In the genomic region with DNA sequence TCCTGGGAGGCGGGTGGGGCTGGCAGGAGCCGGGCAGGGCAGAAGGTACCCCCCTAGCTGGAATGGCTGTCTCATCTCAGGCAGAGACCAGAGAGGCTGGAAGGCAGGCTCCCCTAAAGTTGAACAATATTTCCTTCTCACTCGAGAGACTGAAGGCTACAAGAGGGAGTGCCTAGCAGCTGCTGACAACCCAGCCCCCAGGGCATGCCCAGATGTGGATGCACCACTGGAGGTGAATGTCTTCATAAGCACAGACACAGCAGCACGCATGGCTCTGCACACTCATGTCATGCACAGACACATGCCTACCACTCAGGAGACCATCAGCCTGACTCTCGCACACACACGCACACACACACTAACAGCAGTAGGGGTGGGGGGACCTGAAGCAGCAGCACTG, we compare ENCODE assay signal across 21 cellular contexts.
A peak's percentile ranks its signal among the peaks of the same experiment; 100 is the strongest.
DNase-seq lines count a peak whose midpoint lies in the region; ATAC-seq and TF ChIP-seq lines count a peak whose summit lies in the region.
"Had no signal": no experiment of that assay in that cellular context is flagged by ENCODE, and none has a peak within 500 bp of the region (broad histone marks: within the 10 kb centered on the region; RNA-seq: fewer than 3 reads in every experiment).

No MANE protein-coding gene starts in this region.

- no peak overlapping the region for H3K23ac ChIP-seq in mesendoderm (ENCODE audit: low read length)

- H3K56ac ChIP-seq in mesendoderm (ENCODE audit: low read length) = peak overlapping the region; percentile 49

- H3K4me3 ChIP-seq in SK-N-SH (ENCODE audit: low read depth in 2 of 2, low read length in 1 of 2) = no peak overlapping the region
- no peak overlapping the region for H3K4me3 ChIP-seq in mesendoderm (ENCODE audit: low read length)
- H3K4me3 ChIP-seq: BLaER1 treated with 17β-estradiol and CSF1 and Interleukin-3, amounts not matched to agents 10 nM and 100 nM; GM12878 had no signal

- no peaks in the 10 kb centered on the region for H3K9me3 ChIP-seq in SK-N-SH

- H3K4me1 Mint-ChIP-seq in T-helper 2 cell treated with Interferon-gamma antibody and Interleukin-4, amounts not matched to agents 5 μg/mL and 100 μg/mL, for 36 hours (ENCODE audit: low read depth) = no peaks in the 10 kb centered on the region
- no peaks in the 10 kb centered on the region for H3K4me1 Mint-ChIP-seq in stimulated activated naive CD8-positive, alpha-beta T cell treated with anti-CD3 and anti-CD28 coated beads, Interleukin-15, amount 100 ng/mL, for 72 hours
- H3K4me1 Mint-ChIP-seq: B cell; CD14-positive monocyte; CD8-positive, alpha-beta memory T cell had no signal

- H3K27me3 ChIP-seq in SK-N-SH (ENCODE audit: insufficient read depth) (no peaks in the 10 kb centered on the region), mesendoderm (ENCODE audit: insufficient read depth, low read length, poor library complexity) (no peaks in the 10 kb centered on the region)
- H3K27me3 ChIP-seq: BLaER1 treated with 17β-estradiol and CSF1 and Interleukin-3, amounts not matched to agents 10 nM and 100 nM had no signal

- H3K18ac ChIP-seq in mesendoderm (ENCODE audit: low read length) = no peak overlapping the region

- no peak overlapping the region for H3K4me3 Mint-ChIP-seq in T-helper 2 cell treated with Interferon-gamma antibody and Interleukin-4, amounts not matched to agents 5 μg/mL and 100 μg/mL, for 36 hours
- no peak overlapping the region for H3K4me3 Mint-ChIP-seq in stimulated activated naive CD8-positive, alpha-beta T cell treated with anti-CD3 and anti-CD28 coated beads, Interleukin-15, amount 100 ng/mL, for 72 hours
- H3K4me3 Mint-ChIP-seq: B cell; CD14-positive monocyte; CD4-positive, alpha-beta T cell; CD8-positive, alpha-beta memory T cell had no signal

- no peak for TF ChIP-seq EP300 in SK-N-SH (IDR thresholded peaks at IDR 0.05; ENCODE audit: borderline replicate concordance in 1 of 2, low read depth in 1 of 2, low read length in 1 of 2)

- no peak for TF ChIP-seq RAD21 in SK-N-SH (IDR thresholded peaks at IDR 0.05; ENCODE audit: low read length)

- no peaks in the 10 kb centered on the region for H4K20me1 ChIP-seq in SK-N-SH (ENCODE audit: insufficient read depth)

- H3K79me1 ChIP-seq in mesendoderm (ENCODE audit: low read length) = no peaks in the 10 kb centered on the region

- no peaks in the 10 kb centered on the region for H3K9me3 Mint-ChIP-seq in T-helper 2 cell treated with Interferon-gamma antibody and Interleukin-4, amounts not matched to agents 5 μg/mL and 100 μg/mL, for 36 hours
- no peaks in the 10 kb centered on the region for H3K9me3 Mint-ChIP-seq in stimulated activated naive CD8-positive, alpha-beta T cell treated with anti-CD3 and anti-CD28 coated beads, Interleukin-15, amount 100 ng/mL, for 72 hours

- H3K27ac ChIP-seq in SK-N-SH (ENCODE audit: low read depth in 2 of 2, low read length in 1 of 2) = peak overlapping the region in 1 of 2 experiments; percentile 86; a peak in 1 of 4 replicates
- H3K27ac ChIP-seq in mesendoderm (ENCODE audit: low read depth, low read length) = no peak overlapping the region
- H3K27ac ChIP-seq: 22Rv1; BLaER1 treated with 17β-estradiol and CSF1 and Interleukin-3, amounts not matched to agents 10 nM and 100 nM had no signal

- no peaks in the 10 kb centered on the region for H3K36me3 Mint-ChIP-seq in T-helper 2 cell treated with Interferon-gamma antibody and Interleukin-4, amounts not matched to agents 5 μg/mL and 100 μg/mL, for 36 hours (ENCODE audit: low read depth)
- H3K36me3 Mint-ChIP-seq: CD14-positive monocyte; CD8-positive, alpha-beta memory T cell had no signal

- no peaks in the 10 kb centered on the region for H3F3A ChIP-seq in SK-N-SH (replicated peaks; ENCODE audit: insufficient read depth)

- no peak overlapping the region for H3K27ac Mint-ChIP-seq in T-helper 2 cell treated with Interferon-gamma antibody and Interleukin-4, amounts not matched to agents 5 μg/mL and 100 μg/mL, for 36 hours
- H3K27ac Mint-ChIP-seq in stimulated activated naive CD8-positive, alpha-beta T cell treated with anti-CD3 and anti-CD28 coated beads, Interleukin-15, amount 100 ng/mL, for 72 hours = no peak overlapping the region
- H3K27ac Mint-ChIP-seq: B cell; CD14-positive monocyte; CD4-positive, alpha-beta T cell; CD8-positive, alpha-beta memory T cell had no signal

- H4K5ac ChIP-seq in mesendoderm (ENCODE audit: low read length) = no peak overlapping the region

- peak; percentile 76 for DNase-seq in SK-N-SH
- DNase-seq in RPMI7951 (ENCODE audit: low read depth) = peak; percentile 73
- no peak for DNase-seq in mesendoderm
- DNase-seq in T-helper 2 cell treated with Interferon-gamma antibody and Interleukin-4, amounts not matched to agents 5 μg/mL and 100 μg/mL, for 36 hours (ENCODE audit: low spot score) = no peak
- DNase-seq in germinal center (ENCODE audit: low spot score) = no peak
- no peak for DNase-seq in activated naive CD4-positive, alpha-beta T cell treated with anti-CD3 and anti-CD28 coated beads, Interleukin-2, amount 50 U/mL, for 16 hours
- no peak for DNase-seq in stimulated activated naive CD8-positive, alpha-beta T cell treated with anti-CD3 and anti-CD28 coated beads, Interleukin-15, amount 100 ng/mL, for 72 hours
- DNase-seq: CD4-positive, alpha-beta T cell; CD8-positive, alpha-beta memory T cell; DMS 273 treated with DMSO at 0.1 percent for 48 hours; DMS79; GDM1; GOT3; H7 had no signal

- no peak overlapping the region for H2AFZ ChIP-seq in SK-N-SH (ENCODE audit: low read depth)

- ATAC-seq in SK-N-SH treated with all-trans-retinoic acid at 6 μM for 48 hours = no peak; the same call in 2 of the 3 replicates
- no peak for ATAC-seq in stimulated activated naive CD8-positive, alpha-beta T cell treated with anti-CD3 and anti-CD28 coated beads, Interleukin-15, amount 100 ng/mL, for 72 hours
- ATAC-seq: GM12878, HCT116 had no signal

- H3K4ac ChIP-seq in mesendoderm (ENCODE audit: low read depth, low read length) = no peak overlapping the region

- H3K79me2 ChIP-seq in SK-N-SH (ENCODE audit: insufficient read depth) = no peaks in the 10 kb centered on the region
- H3K79me2 ChIP-seq in mesendoderm (ENCODE audit: control insufficient read depth, insufficient read depth, low read length) = no peaks in the 10 kb centered on the region

- no peak overlapping the region for H2BK15ac ChIP-seq in mesendoderm (replicated peaks; ENCODE audit: low read depth)

- H3K27me3 Mint-ChIP-seq in T-helper 2 cell treated with Interferon-gamma antibody and Interleukin-4, amounts not matched to agents 5 μg/mL and 100 μg/mL, for 36 hours (ENCODE audit: low read depth) = no peaks in the 10 kb centered on the region
- no peaks in the 10 kb centered on the region for H3K27me3 Mint-ChIP-seq in stimulated activated naive CD8-positive, alpha-beta T cell treated with anti-CD3 and anti-CD28 coated beads, Interleukin-15, amount 100 ng/mL, for 72 hours

- CTCF ChIA-PET in SK-N-SH (lab: Yijun Ruan, JAX) = interaction anchor here (3.4 kb wide), 1 partner anchor 143 kb away, joined by 16 read pairs; no protein-coding TSS in a partner anchor

- H3K4me1 ChIP-seq in SK-N-SH (ENCODE audit: control insufficient read depth in 1 of 2, insufficient read depth in 2 of 2, low read depth in 1 of 2, low read length in 1 of 2) (peaks cover 0 to 34% of the 10 kb centered on the region in 2 experiments; a peak in 2 of 4 replicates), mesendoderm (ENCODE audit: control insufficient read depth, low read depth, low read length) (no peaks in the 10 kb centered on the region)

- H4K8ac ChIP-seq in mesendoderm (ENCODE audit: low read depth, low read length) = no peak overlapping the region

- no peak overlapping the region for H2BK5ac ChIP-seq in mesendoderm (ENCODE audit: low read length)

- H3K36me3 ChIP-seq in SK-N-SH (replicated peaks in 1 of 2; ENCODE audit: control insufficient read depth in 1 of 2, insufficient read depth in 2 of 2, low read length in 1 of 2) (no peaks in the 10 kb centered on the region), mesendoderm (ENCODE audit: control insufficient read depth, insufficient read depth, low read length) (no peaks in the 10 kb centered on the region)

- H3K4me2 ChIP-seq in SK-N-SH (no peak overlapping the region), mesendoderm (ENCODE audit: low read length) (no peak overlapping the region)
- H3K4me2 ChIP-seq: BLaER1 treated with 17β-estradiol and CSF1 and Interleukin-3, amounts not matched to agents 10 nM and 100 nM had no signal

- no peak for TF ChIP-seq CTCF in SK-N-SH (IDR thresholded peaks at IDR 0.05)

- POLR2A ChIA-PET in SK-N-SH (lab: Yijun Ruan, JAX) = no interaction called here

- H2AK5ac ChIP-seq in mesendoderm (ENCODE audit: low read length) = no peak overlapping the region

- H3K9ac ChIP-seq in SK-N-SH = no peak overlapping the region
- no peak overlapping the region for H3K9ac ChIP-seq in mesendoderm (ENCODE audit: low read length)
- H3K9ac ChIP-seq: BLaER1 treated with 17β-estradiol and CSF1 and Interleukin-3, amounts not matched to agents 10 nM and 100 nM had no signal

- no peaks in the 10 kb centered on the region for H3K9me2 ChIP-seq in SK-N-SH

- 9% methylated on average over 3 of the region's 6 CpGs for WGBS in SK-N-SH (ENCODE audit: low lambda C conversion rate)
- no CpG with 5 or more reads among the region's 6 CpGs for WGBS in mesendoderm (ENCODE audit: extremely low coverage, insufficient coverage, low lambda C conversion rate)

- no peak overlapping the region for H2BK120ac ChIP-seq in mesendoderm (ENCODE audit: low read depth, low read length)

TF ChIP-seq in SK-N-SH, 30 proteins besides CTCF, POLR2A, EP300 and RAD21 (continues in another document):
- TF ChIP-seq GATA2 (CRISPR knock-in tag; IDR thresholded peaks at IDR 0.05) = peak; percentile 34
- TF ChIP-seq, protein P1, sequence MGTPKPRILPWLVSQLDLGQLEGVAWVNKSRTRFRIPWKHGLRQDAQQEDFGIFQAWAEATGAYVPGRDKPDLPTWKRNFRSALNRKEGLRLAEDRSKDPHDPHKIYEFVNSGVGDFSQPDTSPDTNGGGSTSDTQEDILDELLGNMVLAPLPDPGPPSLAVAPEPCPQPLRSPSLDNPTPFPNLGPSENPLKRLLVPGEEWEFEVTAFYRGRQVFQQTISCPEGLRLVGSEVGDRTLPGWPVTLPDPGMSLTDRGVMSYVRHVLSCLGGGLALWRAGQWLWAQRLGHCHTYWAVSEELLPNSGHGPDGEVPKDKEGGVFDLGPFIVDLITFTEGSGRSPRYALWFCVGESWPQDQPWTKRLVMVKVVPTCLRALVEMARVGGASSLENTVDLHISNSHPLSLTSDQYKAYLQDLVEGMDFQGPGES (IDR thresholded peaks at IDR 0.05; ENCODE audit: low read depth, low read length) = no peak

TF ChIP-seq in SK-N-SH treated with all-trans-retinoic acid at 6 μM for 48 hours, 23 proteins besides CTCF, POLR2A, EP300 and RAD21 (continues in another document):
- TF ChIP-seq TCF4 (CRISPR knock-in tag; IDR thresholded peaks at IDR 0.05; ENCODE audit: borderline replicate concordance) = no peak
- TF ChIP-seq ESRRG (CRISPR knock-in tag; IDR thresholded peaks at IDR 0.05) = no peak
- no peak for TF ChIP-seq ZNF565 (CRISPR knock-in tag; conservative IDR thresholded peaks at IDR 0.05; ENCODE audit: low read depth)

Comparison
In these comparisons a context has a peak if more than half of its experiments do, and no peak if none do; other contexts are left out.
1. DNase-seq: peak in SK-N-SH (single experiment) and RPMI7951 (single experiment); none in mesendoderm (single experiment), T-helper 2 cell treated with Interferon-gamma antibody and Interleukin-4, amounts not matched to agents 5 μg/mL and 100 μg/mL, for 36 hours (single experiment), germinal center (single experiment), activated naive CD4-positive, alpha-beta T cell treated with anti-CD3 and anti-CD28 coated beads, Interleukin-2, amount 50 U/mL, for 16 hours (single experiment) and stimulated activated naive CD8-positive, alpha-beta T cell treated with anti-CD3 and anti-CD28 coated beads, Interleukin-15, amount 100 ng/mL, for 72 hours (0 of 2).